ENCODE assay signal across 1 cellular context in genomic region chr22:37122598-37123180, GRCh38.
TF ChIP-seq lines count a peak whose summit lies in the region.

No MANE protein-coding gene starts in this region.

TF ChIP-seq in HEK293T, 16 proteins besides CTCF, POLR2A, EP300 and RAD21 (continued from another document):
- TF ChIP-seq ARNT (IDR thresholded peaks at IDR 0.05) = no peak
- TF ChIP-seq, protein P1, sequence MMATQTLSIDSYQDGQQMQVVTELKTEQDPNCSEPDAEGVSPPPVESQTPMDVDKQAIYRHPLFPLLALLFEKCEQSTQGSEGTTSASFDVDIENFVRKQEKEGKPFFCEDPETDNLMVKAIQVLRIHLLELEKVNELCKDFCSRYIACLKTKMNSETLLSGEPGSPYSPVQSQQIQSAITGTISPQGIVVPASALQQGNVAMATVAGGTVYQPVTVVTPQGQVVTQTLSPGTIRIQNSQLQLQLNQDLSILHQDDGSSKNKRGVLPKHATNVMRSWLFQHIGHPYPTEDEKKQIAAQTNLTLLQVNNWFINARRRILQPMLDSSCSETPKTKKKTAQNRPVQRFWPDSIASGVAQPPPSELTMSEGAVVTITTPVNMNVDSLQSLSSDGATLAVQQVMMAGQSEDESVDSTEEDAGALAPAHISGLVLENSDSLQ (IDR thresholded peaks at IDR 0.05) = no peak
- no peak for TF ChIP-seq FOXK2 (IDR thresholded peaks at IDR 0.05)
- TF ChIP-seq ELF4 (IDR thresholded peaks at IDR 0.05) = no peak
- TF ChIP-seq BHLHE40 (IDR thresholded peaks at IDR 0.05; ENCODE audit: borderline replicate concordance) = no peak
- TF ChIP-seq SP1 (IDR thresholded peaks at IDR 0.05) = no peak
